ENCODE assay signal across 18 cellular contexts in genomic region chr16:49439050-49439449, GRCh38.
"Had no signal": no experiment of that assay in that cellular context is flagged by ENCODE, and none has a peak within 500 bp of the region (broad histone marks: within the 10 kb centered on the region; RNA-seq: fewer than 3 reads in every experiment).

No MANE protein-coding gene starts in this region.

- H3K36me3 ChIP-seq: esophagus muscularis mucosa, gastrocnemius medialis, left ventricle myocardium inferior had no signal

- H3K9me3 ChIP-seq: esophagus muscularis mucosa, gastrocnemius medialis, left ventricle myocardium inferior had no signal

- H3K4me3 Mint-ChIP-seq: natural killer cell treated with Interleukin-12 subunit alpha and Interleukin-12 subunit beta and Interleukin-15 and Interleukin-18, amount 100 ng/mL, for 72 hours had no signal

- FAIRE-seq: kidney had no signal

- DNase-seq: cortex of kidney; effector CD8-positive, alpha-beta T cell; gastrocnemius medialis; kidney; left cardiac atrium; left ventricle myocardium inferior; mesenchymal stem cell; midbrain; stimulated activated CD4-positive, alpha-beta T cell treated with anti-CD3 and anti-CD28 coated beads, Interleukin-12 subunit alpha, Interleukin-12 subunit beta, amount 100 ng/mL, for 4 hours; stimulated activated naive CD4-positive, alpha-beta T cell treated with Interleukin-2 at 50 U/mL for 16 hours; trophoblast cell had no signal

- H3K27ac ChIP-seq: epithelial cell of prostate, esophagus muscularis mucosa, gastrocnemius medialis, hepatocyte, left ventricle myocardium inferior, skin epidermis had no signal

- H3K4me2 ChIP-seq: hepatocyte had no signal

- H3K4me1 ChIP-seq: gastrocnemius medialis had no signal

- H3K4me3 ChIP-seq: dorsolateral prefrontal cortex, esophagus muscularis mucosa, gastrocnemius medialis, hepatocyte, left ventricle myocardium inferior, lung, skin epidermis had no signal

- H3K36me3 Mint-ChIP-seq: natural killer cell treated with Interleukin-12 subunit alpha and Interleukin-12 subunit beta and Interleukin-15 and Interleukin-18, amount 100 ng/mL, for 72 hours had no signal

- H3K27ac Mint-ChIP-seq: natural killer cell treated with Interleukin-12 subunit alpha and Interleukin-12 subunit beta and Interleukin-15 and Interleukin-18, amount 100 ng/mL, for 72 hours had no signal

- H3K9me3 Mint-ChIP-seq: natural killer cell treated with Interleukin-12 subunit alpha and Interleukin-12 subunit beta and Interleukin-15 and Interleukin-18, amount 100 ng/mL, for 72 hours had no signal
